1 cellular context compared by ENCODE assay signal in genomic region chr13:110127986-110128511, GRCh38.
TF ChIP-seq lines count a peak whose summit lies in the region.

No MANE protein-coding gene starts in this region.

TF ChIP-seq in H1, 55 proteins besides CTCF, POLR2A, EP300 and RAD21 (continued from another document):
- no peak for TF ChIP-seq CHD7 (IDR thresholded peaks at IDR 0.05; ENCODE audit: insufficient replicate concordance, low read length)
- no peak for TF ChIP-seq BRCA1 (IDR thresholded peaks at IDR 0.05; ENCODE audit: low read depth, low read length)
- TF ChIP-seq CHD2 (IDR thresholded peaks at IDR 0.05; ENCODE audit: low read length), result no peak
- no peak for TF ChIP-seq TBP (IDR thresholded peaks at IDR 0.05; ENCODE audit: low read depth, low read length)
- no peak for TF ChIP-seq JUND (IDR thresholded peaks at IDR 0.05; ENCODE audit: low read length)
- no peak for TF ChIP-seq NRF1 (IDR thresholded peaks at IDR 0.05; ENCODE audit: low read depth, low read length)
- no peak for TF ChIP-seq ASH2L (IDR thresholded peaks at IDR 0.05; ENCODE audit: low read length)
- TF ChIP-seq EGR1 (IDR thresholded peaks at IDR 0.05; ENCODE audit: borderline replicate concordance, low read depth, low read length), result no peak
